Comparison of ENCODE assay signal across 15 cellular contexts in the genomic region with DNA sequence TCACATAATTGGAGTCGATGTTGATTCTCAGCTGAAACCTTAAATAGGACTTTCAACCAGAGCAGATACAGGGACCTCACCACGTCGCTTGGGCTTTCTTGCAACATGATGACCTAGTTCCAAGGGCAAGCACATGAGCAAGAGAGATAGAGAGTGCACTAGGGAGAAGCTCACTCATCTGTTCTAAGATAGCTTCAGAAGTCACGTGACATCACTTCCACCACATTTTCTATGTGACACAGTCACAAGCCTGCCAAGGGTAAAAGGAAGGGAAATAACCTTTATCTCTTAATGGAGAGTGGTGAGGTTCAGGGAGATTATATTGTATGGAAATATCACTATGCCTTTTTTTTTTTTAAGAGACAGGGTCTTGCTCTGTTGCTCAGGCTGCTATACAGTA.
"Had no signal": no experiment of that assay in that cellular context is flagged by ENCODE, and none has a peak within 500 bp of the region (broad histone marks: within the 10 kb centered on the region; RNA-seq: fewer than 3 reads in every experiment).

No MANE protein-coding gene starts in this region.

- ATAC-seq: foreskin keratinocyte; left cardiac atrium; lower lobe of right lung; natural killer cell; right cardiac atrium; stimulated activated memory B cell treated with anti-CD40 and anti-IgM and Interleukin-4, amounts not matched to agents 10 μg/mL and 1 μg/mL and 100 μg/mL, for 72 hours had no signal

- DNase-seq: dermis blood vessel endothelial cell; foreskin keratinocyte; kidney; left cardiac atrium; left ventricle myocardium inferior; lower lobe of right lung; natural killer cell; posterior cingulate gyrus; right cardiac atrium; stimulated activated CD4-positive, alpha-beta T cell treated with anti-CD3 and anti-CD28 coated beads, Interleukin-1b, Interleukin-23, amount 100 ng/mL, for 48 hours; stimulated activated CD4-positive, alpha-beta T cell treated with anti-CD3 and anti-CD28 coated beads, Interleukin-4, amount 100 ng/mL, for 24 hours; tibial artery; upper lobe of left lung had no signal

- H3K36me3 ChIP-seq: left ventricle myocardium inferior, lower lobe of right lung, tibial artery, upper lobe of left lung, vagina had no signal

- H3K4me1 ChIP-seq: foreskin keratinocyte, left ventricle myocardium inferior, lower lobe of right lung, tibial artery, upper lobe of left lung, vagina had no signal

- H3K27me3 ChIP-seq: tibial artery, upper lobe of left lung, vagina had no signal

- H3K4me3 ChIP-seq: left ventricle myocardium inferior, lower lobe of right lung, tibial artery, upper lobe of left lung, vagina had no signal

- H3K27ac ChIP-seq: foreskin keratinocyte, left ventricle myocardium inferior, lower lobe of right lung, tibial artery, upper lobe of left lung, vagina had no signal

- H3K9me3 ChIP-seq: lower lobe of right lung, tibial artery, upper lobe of left lung, vagina had no signal

- FAIRE-seq: kidney had no signal
